In genomic region chr14:24991821-24992220, GRCh38 we compare ENCODE assay signal across 8 cellular contexts.
"Had no signal": no experiment of that assay in that cellular context is flagged by ENCODE, and none has a peak within 500 bp of the region (broad histone marks: within the 10 kb centered on the region; RNA-seq: fewer than 3 reads in every experiment).

No MANE protein-coding gene starts in this region.

- H3K27ac ChIP-seq: GM23248 had no signal

- FAIRE-seq: K562 had no signal

- DNase-seq: GM23248, GOT3, H7, HFFc6, IMR-90 had no signal

- H3K9me3 ChIP-seq: HAP-1 had no signal

- H3K4me1 ChIP-seq: HAP-1 had no signal

- ATAC-seq: HCT116, K562 had no signal

- H3K4me3 ChIP-seq: GM23248, HAP-1, K562 had no signal

- H3K36me3 ChIP-seq: HAP-1 had no signal
